In the genomic region with DNA sequence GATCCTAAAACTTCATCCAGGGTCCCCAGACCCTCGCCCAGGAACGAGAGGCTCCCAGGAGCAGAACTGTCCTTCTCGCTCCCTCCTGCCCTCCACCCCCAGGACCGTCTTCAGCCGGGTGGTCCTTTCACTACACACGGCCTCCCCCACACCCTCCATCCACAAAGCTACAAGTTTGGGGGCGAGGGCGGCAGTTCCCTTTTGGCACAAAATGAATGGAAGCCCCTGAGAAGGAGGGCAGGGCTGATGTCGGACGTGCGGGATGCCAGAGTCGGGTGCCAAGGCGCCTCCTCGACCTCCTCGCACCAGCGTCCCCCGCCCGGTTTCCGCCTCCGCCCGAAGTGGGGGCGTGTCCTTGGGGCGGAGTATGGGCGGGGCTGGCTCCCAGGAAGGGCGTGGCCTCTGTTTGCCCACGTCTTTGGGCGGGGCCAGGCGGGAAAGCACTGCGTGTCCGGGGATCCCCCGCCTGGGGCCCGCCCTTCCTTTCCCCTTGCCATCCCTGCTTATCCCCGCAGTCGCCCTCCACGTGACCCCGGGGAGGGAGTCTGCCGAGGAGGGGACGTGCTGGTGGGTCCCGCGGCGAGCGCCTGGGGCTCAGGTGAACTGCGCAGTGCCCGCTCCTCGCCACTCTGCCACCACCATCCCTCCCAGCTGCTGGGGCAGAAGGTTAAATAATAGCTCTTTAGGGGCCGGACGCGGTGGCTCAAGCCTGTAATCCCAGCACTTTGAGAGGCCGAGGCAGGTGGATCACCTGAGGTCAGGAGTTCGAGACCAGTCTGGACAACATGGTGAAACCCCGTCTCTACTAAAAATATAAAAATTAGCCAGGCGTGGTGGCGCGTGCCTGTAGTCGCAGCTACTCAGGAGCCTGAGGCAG, we compare ENCODE assay signal across 1 cellular context.
A peak's percentile ranks its signal among the peaks of the same experiment; 100 is the strongest.
TF ChIP-seq lines count a peak whose summit lies in the region.

No MANE protein-coding gene starts in this region.

TF ChIP-seq in K562, 482 proteins besides CTCF, POLR2A, EP300 and RAD21 (continued from another document and continues in another):
- TF ChIP-seq HMGXB4 (CRISPR knock-in tag; IDR thresholded peaks at IDR 0.05) = 0 out of 2 replicates have a peak, but pooled peaks have one; percentile 52
- TF ChIP-seq ZNF134 (CRISPR knock-in tag; conservative IDR thresholded peaks at IDR 0.05) = no peak
- no peak for TF ChIP-seq U2AF1 (optimal IDR thresholded peaks at IDR 0.05; ENCODE audit: low read depth, low read length)
- peak; percentile 56 for TF ChIP-seq SMAD4 (CRISPR knock-in tag; conservative IDR thresholded peaks at IDR 0.05)
- TF ChIP-seq ETV6 (IDR thresholded peaks at IDR 0.05; ENCODE audit: borderline replicate concordance in 1 of 2, low read depth in 2 of 2, low read length in 1 of 2) = no peak
- TF ChIP-seq ETV6 (CRISPR knock-in tag; IDR thresholded peaks at IDR 0.05; ENCODE audit: borderline replicate concordance) = no peak
- no peak for TF ChIP-seq ZNF644 (tag; IDR thresholded peaks at IDR 0.05; ENCODE audit: low read depth)
- TF ChIP-seq, protein P1, sequence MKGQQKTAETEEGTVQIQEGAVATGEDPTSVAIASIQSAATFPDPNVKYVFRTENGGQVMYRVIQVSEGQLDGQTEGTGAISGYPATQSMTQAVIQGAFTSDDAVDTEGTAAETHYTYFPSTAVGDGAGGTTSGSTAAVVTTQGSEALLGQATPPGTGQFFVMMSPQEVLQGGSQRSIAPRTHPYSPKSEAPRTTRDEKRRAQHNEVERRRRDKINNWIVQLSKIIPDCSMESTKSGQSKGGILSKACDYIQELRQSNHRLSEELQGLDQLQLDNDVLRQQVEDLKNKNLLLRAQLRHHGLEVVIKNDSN (CRISPR knock-in tag; IDR thresholded peaks at IDR 0.05) = peak; percentile 93
- no peak for TF ChIP-seq SOX6 (IDR thresholded peaks at IDR 0.05)
- TF ChIP-seq, protein P2, sequence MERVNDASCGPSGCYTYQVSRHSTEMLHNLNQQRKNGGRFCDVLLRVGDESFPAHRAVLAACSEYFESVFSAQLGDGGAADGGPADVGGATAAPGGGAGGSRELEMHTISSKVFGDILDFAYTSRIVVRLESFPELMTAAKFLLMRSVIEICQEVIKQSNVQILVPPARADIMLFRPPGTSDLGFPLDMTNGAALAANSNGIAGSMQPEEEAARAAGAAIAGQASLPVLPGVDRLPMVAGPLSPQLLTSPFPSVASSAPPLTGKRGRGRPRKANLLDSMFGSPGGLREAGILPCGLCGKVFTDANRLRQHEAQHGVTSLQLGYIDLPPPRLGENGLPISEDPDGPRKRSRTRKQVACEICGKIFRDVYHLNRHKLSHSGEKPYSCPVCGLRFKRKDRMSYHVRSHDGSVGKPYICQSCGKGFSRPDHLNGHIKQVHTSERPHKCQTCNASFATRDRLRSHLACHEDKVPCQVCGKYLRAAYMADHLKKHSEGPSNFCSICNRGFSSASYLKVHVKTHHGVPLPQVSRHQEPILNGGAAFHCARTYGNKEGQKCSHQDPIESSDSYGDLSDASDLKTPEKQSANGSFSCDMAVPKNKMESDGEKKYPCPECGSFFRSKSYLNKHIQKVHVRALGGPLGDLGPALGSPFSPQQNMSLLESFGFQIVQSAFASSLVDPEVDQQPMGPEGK (CRISPR knock-in tag; IDR thresholded peaks at IDR 0.05; ENCODE audit: borderline replicate concordance) = no peak
- no peak for TF ChIP-seq ZNF408 (CRISPR knock-in tag; IDR thresholded peaks at IDR 0.05; ENCODE audit: low read depth)
- peak; percentile 29; the same call in 1 of the 2 replicates for TF ChIP-seq GATAD2A (IDR thresholded peaks at IDR 0.05)
- peak; percentile 86 for TF ChIP-seq VEZF1 (CRISPR knock-in tag; IDR thresholded peaks at IDR 0.05)
- no peak for TF ChIP-seq TEAD2 (tag; IDR thresholded peaks at IDR 0.05)
- TF ChIP-seq TEAD1 (CRISPR knock-in tag; IDR thresholded peaks at IDR 0.05) = no peak; a peak in 1 of 4 replicates
- TF ChIP-seq ZNF407 (IDR thresholded peaks at IDR 0.05; ENCODE audit: low read depth) = no peak
- TF ChIP-seq TCF3 (CRISPR knock-in tag; IDR thresholded peaks at IDR 0.05) = no peak; the same call in 1 of the 2 replicates
- no peak for TF ChIP-seq ZBTB1 (CRISPR knock-in tag; IDR thresholded peaks at IDR 0.05; ENCODE audit: borderline replicate concordance, low read depth)
- TF ChIP-seq ZNF785 (CRISPR knock-in tag; IDR thresholded peaks at IDR 0.05) = no peak
- TF ChIP-seq PBX2 (CRISPR knock-in tag; IDR thresholded peaks at IDR 0.05; ENCODE audit: low read depth) = no peak
- no peak for TF ChIP-seq PBX2 (tag; conservative IDR thresholded peaks at IDR 0.05; ENCODE audit: low read depth)
- no peak; a peak in 2 of 4 replicates for TF ChIP-seq FOXK2 (conservative IDR thresholded peaks at IDR 0.05 in 1 of 2, IDR thresholded peaks at IDR 0.05 in 1 of 2; ENCODE audit: low read depth in 2 of 2)
- no peak for TF ChIP-seq SNAPC5 (CRISPR knock-in tag; IDR thresholded peaks at IDR 0.05)
- TF ChIP-seq MEF2D (tag; conservative IDR thresholded peaks at IDR 0.05; ENCODE audit: low read depth) = no peak
- TF ChIP-seq, protein P3, sequence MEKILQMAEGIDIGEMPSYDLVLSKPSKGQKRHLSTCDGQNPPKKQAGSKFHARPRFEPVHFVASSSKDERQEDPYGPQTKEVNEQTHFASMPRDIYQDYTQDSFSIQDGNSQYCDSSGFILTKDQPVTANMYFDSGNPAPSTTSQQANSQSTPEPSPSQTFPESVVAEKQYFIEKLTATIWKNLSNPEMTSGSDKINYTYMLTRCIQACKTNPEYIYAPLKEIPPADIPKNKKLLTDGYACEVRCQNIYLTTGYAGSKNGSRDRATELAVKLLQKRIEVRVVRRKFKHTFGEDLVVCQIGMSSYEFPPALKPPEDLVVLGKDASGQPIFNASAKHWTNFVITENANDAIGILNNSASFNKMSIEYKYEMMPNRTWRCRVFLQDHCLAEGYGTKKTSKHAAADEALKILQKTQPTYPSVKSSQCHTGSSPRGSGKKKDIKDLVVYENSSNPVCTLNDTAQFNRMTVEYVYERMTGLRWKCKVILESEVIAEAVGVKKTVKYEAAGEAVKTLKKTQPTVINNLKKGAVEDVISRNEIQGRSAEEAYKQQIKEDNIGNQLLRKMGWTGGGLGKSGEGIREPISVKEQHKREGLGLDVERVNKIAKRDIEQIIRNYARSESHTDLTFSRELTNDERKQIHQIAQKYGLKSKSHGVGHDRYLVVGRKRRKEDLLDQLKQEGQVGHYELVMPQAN (IDR thresholded peaks at IDR 0.05; ENCODE audit: borderline replicate concordance) = peak; percentile 30; the same call in 1 of the 2 replicates
- TF ChIP-seq ESRRA (IDR thresholded peaks at IDR 0.05; ENCODE audit: borderline replicate concordance, low read depth) = peak; percentile 86
- no peak for TF ChIP-seq BDP1 (IDR thresholded peaks at IDR 0.05; ENCODE audit: insufficient read depth, insufficient read length)
- no peak for TF ChIP-seq SMAD1 (IDR thresholded peaks at IDR 0.05; ENCODE audit: low read depth, low read length, partially characterized antibody)
- TF ChIP-seq ZNF311 (CRISPR knock-in tag; IDR thresholded peaks at IDR 0.05) = no peak
- TF ChIP-seq KLF6 (CRISPR knock-in tag; IDR thresholded peaks at IDR 0.05; ENCODE audit: borderline replicate concordance) = no peak
